ENCODE assay signal across 1 cellular context in genomic region chr10:93790454-93790853, GRCh38.
TF ChIP-seq lines count a peak whose summit lies in the region.

No MANE protein-coding gene starts in this region.

TF ChIP-seq in GM23338, 12 proteins besides CTCF, POLR2A, EP300 and RAD21 (continued from another document):
- TF ChIP-seq REST (IDR thresholded peaks at IDR 0.05; ENCODE audit: unreplicated experiment) (no peak), JUNB (IDR thresholded peaks at IDR 0.05; ENCODE audit: unreplicated experiment) (no peak), ZNF331 (CRISPR knock-in tag; IDR thresholded peaks at IDR 0.05; ENCODE audit: low read depth) (no peak), EZH2 (IDR thresholded peaks at IDR 0.05; ENCODE audit: low read depth, unreplicated experiment) (no peak), CREB1 (CRISPR knock-in tag; IDR thresholded peaks at IDR 0.05; ENCODE audit: low read depth) (no peak), NANOG (IDR thresholded peaks at IDR 0.05; ENCODE audit: borderline replicate concordance) (no peak), ZNF462 (CRISPR knock-in tag; IDR thresholded peaks at IDR 0.05) (no peak), EZH2phosphoT487 (IDR thresholded peaks at IDR 0.05; ENCODE audit: unreplicated experiment) (no peak), ZNF114 (CRISPR knock-in tag; IDR thresholded peaks at IDR 0.05) (no peak), POLR2AphosphoS5 (IDR thresholded peaks at IDR 0.05; ENCODE audit: low read depth) (no peak)
